ENCODE assay signal across 1 cellular context in the genomic region with DNA sequence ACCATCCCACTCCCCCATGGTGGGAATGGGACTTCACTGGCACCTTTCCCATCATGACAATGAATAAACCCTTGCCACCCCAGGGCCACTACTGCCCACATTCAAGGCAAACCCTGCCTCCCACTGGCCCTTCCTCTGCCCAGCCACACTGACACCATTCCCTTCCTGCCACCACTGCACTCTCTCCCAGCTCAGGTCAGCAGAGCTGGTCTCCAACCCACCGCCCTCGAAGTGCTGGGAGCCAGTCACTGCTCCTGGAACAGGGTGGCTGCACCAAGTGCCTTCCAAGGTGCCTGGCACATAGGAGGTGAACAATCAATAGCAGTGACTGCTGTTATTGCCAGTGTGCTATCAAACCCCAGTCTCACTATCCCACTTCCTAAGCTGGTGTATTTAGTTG.
TF ChIP-seq lines count a peak whose summit lies in the region.

No MANE protein-coding gene starts in this region.

TF ChIP-seq in IMR-90, 13 proteins besides CTCF, POLR2A, EP300 and RAD21:
- TF ChIP-seq RFX5 (IDR thresholded peaks at IDR 0.05; ENCODE audit: low read depth, low read length) (no peak), RCOR1 (IDR thresholded peaks at IDR 0.05; ENCODE audit: insufficient replicate concordance, low read length) (no peak), FOS (IDR thresholded peaks at IDR 0.05; ENCODE audit: low read depth, low read length) (no peak), SMC3 (IDR thresholded peaks at IDR 0.05; ENCODE audit: low read depth, low read length) (no peak), MXI1 (IDR thresholded peaks at IDR 0.05; ENCODE audit: borderline replicate concordance, low read depth, low read length) (no peak), CEBPB (IDR thresholded peaks at IDR 0.05; ENCODE audit: low read depth, low read length) (no peak), CHD1 (IDR thresholded peaks at IDR 0.05; ENCODE audit: low read depth, low read length) (no peak), BHLHE40 (IDR thresholded peaks at IDR 0.05; ENCODE audit: low read depth, low read length) (no peak), MAFK (IDR thresholded peaks at IDR 0.05; ENCODE audit: low read depth, low read length) (no peak), MAZ (IDR thresholded peaks at IDR 0.05; ENCODE audit: borderline replicate concordance, low read depth, low read length) (no peak), NFE2L2 (IDR thresholded peaks at IDR 0.05; ENCODE audit: low read depth, low read length) (no peak)
- TF ChIP-seq, protein P1, sequence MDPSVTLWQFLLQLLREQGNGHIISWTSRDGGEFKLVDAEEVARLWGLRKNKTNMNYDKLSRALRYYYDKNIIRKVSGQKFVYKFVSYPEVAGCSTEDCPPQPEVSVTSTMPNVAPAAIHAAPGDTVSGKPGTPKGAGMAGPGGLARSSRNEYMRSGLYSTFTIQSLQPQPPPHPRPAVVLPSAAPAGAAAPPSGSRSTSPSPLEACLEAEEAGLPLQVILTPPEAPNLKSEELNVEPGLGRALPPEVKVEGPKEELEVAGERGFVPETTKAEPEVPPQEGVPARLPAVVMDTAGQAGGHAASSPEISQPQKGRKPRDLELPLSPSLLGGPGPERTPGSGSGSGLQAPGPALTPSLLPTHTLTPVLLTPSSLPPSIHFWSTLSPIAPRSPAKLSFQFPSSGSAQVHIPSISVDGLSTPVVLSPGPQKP (IDR thresholded peaks at IDR 0.05; ENCODE audit: borderline replicate concordance, low read depth, low read length): no peak
- TF ChIP-seq, protein P2, sequence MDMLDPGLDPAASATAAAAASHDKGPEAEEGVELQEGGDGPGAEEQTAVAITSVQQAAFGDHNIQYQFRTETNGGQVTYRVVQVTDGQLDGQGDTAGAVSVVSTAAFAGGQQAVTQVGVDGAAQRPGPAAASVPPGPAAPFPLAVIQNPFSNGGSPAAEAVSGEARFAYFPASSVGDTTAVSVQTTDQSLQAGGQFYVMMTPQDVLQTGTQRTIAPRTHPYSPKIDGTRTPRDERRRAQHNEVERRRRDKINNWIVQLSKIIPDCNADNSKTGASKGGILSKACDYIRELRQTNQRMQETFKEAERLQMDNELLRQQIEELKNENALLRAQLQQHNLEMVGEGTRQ (IDR thresholded peaks at IDR 0.05; ENCODE audit: low read depth, low read length): no peak
